ENCODE assay signal across 1 cellular context in the genomic region with DNA sequence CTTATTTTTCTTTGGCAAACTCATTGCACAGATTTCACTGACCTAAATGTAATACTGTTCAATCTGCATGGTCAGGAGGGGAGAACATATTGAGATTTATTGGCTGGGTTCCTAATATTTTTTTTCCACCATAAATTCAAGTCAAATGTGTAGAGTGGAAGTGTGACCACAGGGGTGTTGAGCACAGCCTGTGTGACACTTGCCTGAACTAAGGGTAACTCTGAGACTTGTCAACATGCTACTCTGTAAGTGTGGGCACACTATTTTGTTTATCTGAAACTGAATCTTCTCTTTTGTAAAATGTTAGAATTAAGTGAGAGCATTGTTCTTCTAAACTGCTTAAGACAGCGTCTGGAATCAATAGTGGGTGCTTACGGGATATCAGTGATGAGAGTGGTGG.
TF ChIP-seq lines count a peak whose summit lies in the region.

No MANE protein-coding gene starts in this region.

TF ChIP-seq in GM23338, 12 proteins besides CTCF, POLR2A, EP300 and RAD21 (continued from another document):
- TF ChIP-seq, protein P1, sequence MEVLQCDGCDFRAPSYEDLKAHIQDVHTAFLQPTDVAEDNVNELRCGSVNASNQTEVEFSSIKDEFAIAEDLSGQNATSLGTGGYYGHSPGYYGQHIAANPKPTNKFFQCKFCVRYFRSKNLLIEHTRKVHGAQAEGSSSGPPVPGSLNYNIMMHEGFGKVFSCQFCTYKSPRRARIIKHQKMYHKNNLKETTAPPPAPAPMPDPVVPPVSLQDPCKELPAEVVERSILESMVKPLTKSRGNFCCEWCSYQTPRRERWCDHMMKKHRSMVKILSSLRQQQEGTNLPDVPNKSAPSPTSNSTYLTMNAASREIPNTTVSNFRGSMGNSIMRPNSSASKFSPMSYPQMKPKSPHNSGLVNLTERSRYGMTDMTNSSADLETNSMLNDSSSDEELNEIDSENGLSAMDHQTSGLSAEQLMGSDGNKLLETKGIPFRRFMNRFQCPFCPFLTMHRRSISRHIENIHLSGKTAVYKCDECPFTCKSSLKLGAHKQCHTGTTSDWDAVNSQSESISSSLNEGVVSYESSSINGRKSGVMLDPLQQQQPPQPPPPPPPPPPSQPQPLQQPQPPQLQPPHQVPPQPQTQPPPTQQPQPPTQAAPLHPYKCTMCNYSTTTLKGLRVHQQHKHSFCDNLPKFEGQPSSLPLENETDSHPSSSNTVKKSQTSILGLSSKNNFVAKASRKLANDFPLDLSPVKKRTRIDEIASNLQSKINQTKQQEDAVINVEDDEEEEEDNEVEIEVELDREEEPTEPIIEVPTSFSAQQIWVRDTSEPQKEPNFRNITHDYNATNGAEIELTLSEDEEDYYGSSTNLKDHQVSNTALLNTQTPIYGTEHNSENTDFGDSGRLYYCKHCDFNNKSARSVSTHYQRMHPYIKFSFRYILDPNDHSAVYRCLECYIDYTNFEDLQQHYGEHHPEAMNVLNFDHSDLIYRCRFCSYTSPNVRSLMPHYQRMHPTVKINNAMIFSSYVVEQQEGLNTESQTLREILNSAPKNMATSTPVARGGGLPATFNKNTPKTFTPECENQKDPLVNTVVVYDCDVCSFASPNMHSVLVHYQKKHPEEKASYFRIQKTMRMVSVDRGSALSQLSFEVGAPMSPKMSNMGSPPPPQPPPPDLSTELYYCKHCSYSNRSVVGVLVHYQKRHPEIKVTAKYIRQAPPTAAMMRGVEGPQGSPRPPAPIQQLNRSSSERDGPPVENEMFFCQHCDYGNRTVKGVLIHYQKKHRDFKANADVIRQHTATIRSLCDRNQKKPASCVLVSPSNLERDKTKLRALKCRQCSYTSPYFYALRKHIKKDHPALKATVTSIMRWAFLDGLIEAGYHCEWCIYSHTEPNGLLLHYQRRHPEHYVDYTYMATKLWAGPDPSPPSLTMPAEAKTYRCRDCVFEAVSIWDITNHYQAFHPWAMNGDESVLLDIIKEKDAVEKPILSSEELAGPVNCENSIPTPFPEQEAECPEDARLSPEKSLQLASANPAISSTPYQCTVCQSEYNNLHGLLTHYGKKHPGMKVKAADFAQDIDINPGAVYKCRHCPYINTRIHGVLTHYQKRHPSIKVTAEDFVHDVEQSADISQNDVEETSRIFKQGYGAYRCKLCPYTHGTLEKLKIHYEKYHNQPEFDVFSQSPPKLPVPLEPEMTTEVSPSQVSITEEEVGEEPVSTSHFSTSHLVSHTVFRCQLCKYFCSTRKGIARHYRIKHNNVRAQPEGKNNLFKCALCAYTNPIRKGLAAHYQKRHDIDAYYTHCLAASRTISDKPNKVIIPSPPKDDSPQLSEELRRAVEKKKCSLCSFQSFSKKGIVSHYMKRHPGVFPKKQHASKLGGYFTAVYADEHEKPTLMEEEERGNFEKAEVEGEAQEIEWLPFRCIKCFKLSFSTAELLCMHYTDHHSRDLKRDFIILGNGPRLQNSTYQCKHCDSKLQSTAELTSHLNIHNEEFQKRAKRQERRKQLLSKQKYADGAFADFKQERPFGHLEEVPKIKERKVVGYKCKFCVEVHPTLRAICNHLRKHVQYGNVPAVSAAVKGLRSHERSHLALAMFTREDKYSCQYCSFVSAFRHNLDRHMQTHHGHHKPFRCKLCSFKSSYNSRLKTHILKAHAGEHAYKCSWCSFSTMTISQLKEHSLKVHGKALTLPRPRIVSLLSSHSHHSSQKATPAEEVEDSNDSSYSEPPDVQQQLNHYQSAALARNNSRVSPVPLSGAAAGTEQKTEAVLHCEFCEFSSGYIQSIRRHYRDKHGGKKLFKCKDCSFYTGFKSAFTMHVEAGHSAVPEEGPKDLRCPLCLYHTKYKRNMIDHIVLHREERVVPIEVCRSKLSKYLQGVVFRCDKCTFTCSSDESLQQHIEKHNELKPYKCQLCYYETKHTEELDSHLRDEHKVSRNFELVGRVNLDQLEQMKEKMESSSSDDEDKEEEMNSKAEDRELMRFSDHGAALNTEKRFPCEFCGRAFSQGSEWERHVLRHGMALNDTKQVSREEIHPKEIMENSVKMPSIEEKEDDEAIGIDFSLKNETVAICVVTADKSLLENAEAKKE (CRISPR knock-in tag; IDR thresholded peaks at IDR 0.05): no peak
- no peak for TF ChIP-seq JUNB (IDR thresholded peaks at IDR 0.05; ENCODE audit: unreplicated experiment)
